ENCODE assay signal across 20 cellular contexts in genomic region chr2:133651861-133652260, GRCh38.
DNase-seq lines count a peak whose midpoint lies in the region; ATAC-seq, FAIRE-seq and TF ChIP-seq lines count a peak whose summit lies in the region.
"Had no signal": no experiment of that assay in that cellular context is flagged by ENCODE, and none has a peak within 500 bp of the region (broad histone marks: within the 10 kb centered on the region; RNA-seq: fewer than 3 reads in every experiment).

No MANE protein-coding gene starts in this region.

- peaks cover 5% of the 10 kb centered on the region for H3K4me1 Mint-ChIP-seq in astrocyte (ENCODE audit: low read depth, unreplicated experiment)
- H3K4me1 Mint-ChIP-seq: B cell had no signal

- H3K27me3 ChIP-seq in left ventricle myocardium inferior (ENCODE audit: low read depth) (no peaks in the 10 kb centered on the region), astrocyte (ENCODE audit: insufficient read depth, low read length) (no peaks in the 10 kb centered on the region)
- H3K27me3 ChIP-seq: BLaER1 treated with 17β-estradiol and CSF1 and Interleukin-3, amounts not matched to agents 10 nM and 100 nM had no signal

- H4K20me1 ChIP-seq in astrocyte (ENCODE audit: insufficient read depth, low read length), result no peaks in the 10 kb centered on the region
- H4K20me1 ChIP-seq: BLaER1 treated with 17β-estradiol and CSF1 and Interleukin-3, amounts not matched to agents 10 nM and 100 nM had no signal

- H3K9me3 ChIP-seq in left ventricle myocardium inferior (replicated peaks) (peaks cover 15% of the 10 kb centered on the region), astrocyte (ENCODE audit: insufficient read depth, low read depth, low read length) (no peaks in the 10 kb centered on the region), kidney (ENCODE audit: control insufficient read depth in 1 of 2, low read length in 2 of 2) (peaks cover 0 to 6% of the 10 kb centered on the region in 2 donors)

- H3K9ac ChIP-seq in astrocyte (ENCODE audit: low read length) (no peak overlapping the region), kidney (ENCODE audit: low read length in 2 of 2) (no peak overlapping the region)
- H3K9ac ChIP-seq: BLaER1 treated with 17β-estradiol and CSF1 and Interleukin-3, amounts not matched to agents 10 nM and 100 nM had no signal

- H3K36me3 ChIP-seq in left ventricle myocardium inferior (no peaks in the 10 kb centered on the region), astrocyte (ENCODE audit: insufficient read depth, low read length) (no peaks in the 10 kb centered on the region), kidney (ENCODE audit: control insufficient read depth in 1 of 2, insufficient read depth in 2 of 2, low read length in 2 of 2) (no peaks in the 10 kb centered on the region)
- H3K36me3 ChIP-seq: BLaER1 treated with 17β-estradiol and CSF1 and Interleukin-3, amounts not matched to agents 10 nM and 100 nM had no signal

- H3K27ac ChIP-seq in left ventricle myocardium inferior (replicated peaks), result peak overlapping the region; percentile 42
- H3K27ac ChIP-seq in astrocyte (ENCODE audit: low read depth, low read length), result no peak overlapping the region
- H3K27ac ChIP-seq in epithelial cell of prostate, result no peak overlapping the region
- H3K27ac ChIP-seq in kidney (ENCODE audit: low read depth in 2 of 2, low read length in 2 of 2), result no peak overlapping the region
- H3K27ac ChIP-seq: BLaER1 treated with 17β-estradiol and CSF1 and Interleukin-3, amounts not matched to agents 10 nM and 100 nM; HL-60 had no signal

- H3K4me1 ChIP-seq in left ventricle myocardium inferior, result peaks cover 11% of the 10 kb centered on the region
- peaks cover 1% of the 10 kb centered on the region for H3K4me1 ChIP-seq in astrocyte (ENCODE audit: insufficient read depth, low read length)
- no peaks in the 10 kb centered on the region for H3K4me1 ChIP-seq in kidney (ENCODE audit: control insufficient read depth in 1 of 2, insufficient read depth in 1 of 2, low read depth in 1 of 2, low read length in 2 of 2)

- H3K9me3 Mint-ChIP-seq in astrocyte (ENCODE audit: unreplicated experiment), result peaks cover 8% of the 10 kb centered on the region

- H3K4me2 ChIP-seq in astrocyte (ENCODE audit: low read length), result no peak overlapping the region
- H3K4me2 ChIP-seq: BLaER1 treated with 17β-estradiol and CSF1 and Interleukin-3, amounts not matched to agents 10 nM and 100 nM had no signal

- no peaks in the 10 kb centered on the region for H3K36me3 Mint-ChIP-seq in astrocyte (ENCODE audit: low read depth, unreplicated experiment)
- H3K36me3 Mint-ChIP-seq: CD8-positive, alpha-beta T cell had no signal

- intact Hi-C loops in left ventricle myocardium inferior (cut with micrococcal nuclease) (no loop called here), Right ventricle myocardium inferior (cut with DNase I) (no loop called here), kidney (cut with DNase I) (no loop called here)

- H3K79me2 ChIP-seq in astrocyte (ENCODE audit: insufficient read depth, low read length), result no peaks in the 10 kb centered on the region

- TF ChIP-seq CTCF in left ventricle myocardium inferior (IDR thresholded peaks at IDR 0.05; ENCODE audit: borderline replicate concordance), result no peak
- TF ChIP-seq CTCF in astrocyte (IDR thresholded peaks at IDR 0.05; ENCODE audit: insufficient read depth, low read depth, low read length), result no peak
- no peak for TF ChIP-seq CTCF in kidney (IDR thresholded peaks at IDR 0.05; ENCODE audit: borderline replicate concordance, extremely low read depth, insufficient read depth)

- H3K27ac Mint-ChIP-seq in astrocyte (ENCODE audit: unreplicated experiment), result no peak overlapping the region
- H3K27ac Mint-ChIP-seq: B cell; CD8-positive, alpha-beta T cell; HFFc6 had no signal

- H3K4me3 ChIP-seq in left ventricle myocardium inferior (no peak overlapping the region), astrocyte (ENCODE audit: insufficient read depth, low read depth, low read length) (no peak overlapping the region), kidney (ENCODE audit: low read length in 2 of 2) (no peak overlapping the region)
- H3K4me3 ChIP-seq: BLaER1 treated with 17β-estradiol and CSF1 and Interleukin-3, amounts not matched to agents 10 nM and 100 nM had no signal

- FAIRE-seq in astrocyte (lab: Jason Lieb, UNC) (no peak), kidney (lab: Jason Lieb, UNC) (no peak)

- no peak for DNase-seq in left ventricle myocardium inferior
- DNase-seq in Right ventricle myocardium inferior (ENCODE audit: missing footprints), result no peak
- peak; percentile 31 for DNase-seq in astrocyte (ENCODE audit: low read depth)
- DNase-seq in epithelial cell of prostate (ENCODE audit: low read depth, low spot score), result peak; percentile 6
- DNase-seq in NCI-H524 treated with DMSO at 0.1 percent for 48 hours (lab: John Stamatoyannopoulos, UW), result no peak
- DNase-seq in NCI-H1417 (lab: John Stamatoyannopoulos, UW), result no peak
- no peak for DNase-seq in kidney
- DNase-seq in LoVo (ENCODE audit: low spot score), result no peak
- DNase-seq: 8988T; Calu3; CD8-positive, alpha-beta T cell; DMS79 treated with DMSO at 0.1 percent for 48 hours; GF-D8; GOT3; H7 had no signal

- no peak for ATAC-seq in Right ventricle myocardium inferior
- ATAC-seq: CD8-positive, alpha-beta T cell; HCT116 had no signal

- peaks cover 2% of the 10 kb centered on the region for H3K27me3 Mint-ChIP-seq in astrocyte (ENCODE audit: low read depth, unreplicated experiment)
- H3K27me3 Mint-ChIP-seq: B cell had no signal

- H2AFZ ChIP-seq in astrocyte (ENCODE audit: low read depth, low read length), result no peak overlapping the region

- no peak overlapping the region for H3K4me3 Mint-ChIP-seq in astrocyte (ENCODE audit: unreplicated experiment)
- H3K4me3 Mint-ChIP-seq: B cell; CD8-positive, alpha-beta T cell; HFFc6 had no signal

Comparison
In these comparisons a context has a peak if more than half of its experiments do, and no peak if none do; other contexts are left out.
1. DNase-seq: peak in astrocyte (single experiment) and epithelial cell of prostate (single experiment); none in left ventricle myocardium inferior (single experiment), Right ventricle myocardium inferior (single experiment), NCI-H524 treated with DMSO at 0.1 percent for 48 hours (single experiment), NCI-H1417 (0 of 3), kidney (single experiment) and LoVo (single experiment).